10 cellular contexts compared by ENCODE assay signal in genomic region chr2:222734690-222735014, GRCh38.
DNase-seq lines count a peak whose midpoint lies in the region; ATAC-seq and TF ChIP-seq lines count a peak whose summit lies in the region.
"Had no signal": no experiment of that assay in that cellular context is flagged by ENCODE, and none has a peak within 500 bp of the region (broad histone marks: within the 10 kb centered on the region; RNA-seq: fewer than 3 reads in every experiment).

No MANE protein-coding gene starts in this region.

- TF ChIP-seq CTCF in Calu3 (IDR thresholded peaks at IDR 0.05; ENCODE audit: unreplicated experiment) (no peak), RWPE1 (conservative IDR thresholded peaks at IDR 0.05; ENCODE audit: low read depth) (no peak)

- ATAC-seq in HG02763 (IDR thresholded peaks at IDR 0.05; ENCODE audit: unreplicated experiment) (peak; percentile 59), HG03575 (IDR thresholded peaks at IDR 0.05; ENCODE audit: extremely low read depth, insufficient number of reproducible peaks, low FRiP score, unreplicated experiment) (peak; percentile 77)

- peak overlapping the region; percentile 75 for H3K27ac Mint-ChIP-seq in Calu3 (ENCODE audit: unreplicated experiment)

- CTCF ChIA-PET in Calu3 (lab: Charles Lee), result no interaction called here
- CTCF ChIA-PET in RWPE1 (lab: Yijun Ruan, JAX), result no interaction called here

- BruUV-seq in Calu3 (replicated peaks; lab: Mats Ljungman, UMichigan), result no TSS peak

- H3K4me3 Mint-ChIP-seq in Calu3 (ENCODE audit: low read depth, unreplicated experiment), result no peak overlapping the region

- H3K4me1 Mint-ChIP-seq in Calu3 (ENCODE audit: low read depth, unreplicated experiment), result peaks cover 34% of the 10 kb centered on the region

- H3K9me3 Mint-ChIP-seq in Calu3 (ENCODE audit: low read depth, unreplicated experiment), result peaks cover 4% of the 10 kb centered on the region

- no peak overlapping the region for H3K27ac ChIP-seq in RWPE1
- H3K27ac ChIP-seq: uterus had no signal

- intact Hi-C loops in Calu3 (cut with micrococcal nuclease; ENCODE audit: unreplicated experiment) (no loop called here), posterior cingulate gyrus (cut with DNase I) (no loop called here)

- H3K36me3 Mint-ChIP-seq in Calu3 (ENCODE audit: insufficient read depth, unreplicated experiment), result peaks cover 15% of the 10 kb centered on the region

- POLR2A ChIA-PET in RWPE1 (lab: Yijun Ruan, JAX; ENCODE audit: low non-redundant PET), result no interaction called here

- no peak for DNase-seq in Calu3
- DNase-seq in GM19238 (ENCODE audit: insufficient read length, low spot score), result peak; percentile 20
- DNase-seq in posterior cingulate gyrus, result no peak
- DNase-seq in pons (ENCODE audit: low spot score), result no peak
- no peak for DNase-seq in RWPE1 (ENCODE audit: low spot score)
- DNase-seq in activated T-cell treated with anti-CD3 and anti-CD28 coated beads for 4 hours, result no peak
- DNase-seq: OCI-M1, uterus had no signal

- no peaks in the 10 kb centered on the region for H3K27me3 Mint-ChIP-seq in Calu3 (ENCODE audit: unreplicated experiment)
